In the genomic region with DNA sequence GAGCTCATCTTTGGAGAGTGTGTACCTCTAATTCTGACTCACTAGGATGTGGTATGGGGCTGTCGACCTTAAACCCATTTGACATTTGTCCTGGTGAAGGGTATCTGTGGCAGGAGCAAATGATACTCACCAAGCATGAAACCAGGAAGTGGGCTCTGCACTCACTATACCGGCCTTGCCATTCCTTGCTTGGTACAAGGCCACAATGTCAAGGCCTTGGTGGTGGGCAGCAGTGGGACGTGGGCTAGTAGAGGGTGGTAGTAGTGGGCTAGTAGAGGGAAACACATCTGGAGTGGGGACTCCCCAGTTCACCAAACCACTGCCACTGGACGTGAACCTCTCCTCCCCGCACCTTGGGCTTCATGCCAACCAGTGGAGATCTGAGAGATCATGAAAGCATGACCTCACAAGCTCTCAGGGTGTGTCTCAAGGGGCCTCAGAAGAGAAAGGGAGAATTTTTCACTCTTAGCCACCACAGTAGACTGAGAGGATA, we compare ENCODE assay signal across 11 cellular contexts. TPM values are rescaled to one million over a fixed set of nuclear protein-coding genes. Genes with fewer than 3 reads are reported as not detected.
DNase-seq lines count a peak whose midpoint lies in the region; ATAC-seq and TF ChIP-seq lines count a peak whose summit lies in the region.
"Had no signal": no experiment of that assay in that cellular context is flagged by ENCODE, and none has a peak within 500 bp of the region (broad histone marks: within the 10 kb centered on the region; RNA-seq: fewer than 3 reads in every experiment).

No MANE protein-coding gene starts in this region.

- peaks cover 15% of the 10 kb centered on the region for H3K4me1 Mint-ChIP-seq in activated CD4-positive, alpha-beta T cell treated with anti-CD3 and anti-CD28 coated beads for 36 hours

- no peak overlapping the region for H3K27ac ChIP-seq in OCI-LY7 (ENCODE audit: low read depth, low read length, poor library complexity, severe bottlenecking)
- H3K27ac ChIP-seq: epithelial cell of prostate, GM23248 had no signal

- no peak overlapping the region for H3K27ac Mint-ChIP-seq in activated CD4-positive, alpha-beta T cell treated with anti-CD3 and anti-CD28 coated beads for 36 hours

- BruUV-seq in OCI-LY7 (replicated peaks; lab: Mats Ljungman, UMichigan) = no TSS peak

- H3K4me3 ChIP-seq in OCI-LY7 (ENCODE audit: low read depth, low read length, poor library complexity, severe bottlenecking) = no peak overlapping the region
- H3K4me3 ChIP-seq: GM23248 had no signal

- POLR2A ChIA-PET in activated CD4-positive, alpha-beta T cell treated with anti-CD3 and anti-CD28 coated beads for 36 hours (lab: Charles Lee) = no interaction called here
- POLR2A ChIA-PET in OCI-LY7 (lab: Charles Lee) = no interaction called here

- 0 out of 2 replicates have a peak, but pooled peaks cover 4% of the 10 kb centered on the region for H3K9me3 ChIP-seq in OCI-LY7 (ENCODE audit: low read length)

- H3K36me3 ChIP-seq in OCI-LY7 (ENCODE audit: insufficient read depth, low read length) = no peaks in the 10 kb centered on the region

- no peaks in the 10 kb centered on the region for H4K20me1 ChIP-seq in OCI-LY7 (ENCODE audit: insufficient read depth, low read length)

- H2AFZ ChIP-seq in OCI-LY7 (ENCODE audit: low read length) = peak overlapping the region; percentile 87
- H2AFZ ChIP-seq: GM23248 had no signal

- H3K36me3 Mint-ChIP-seq in activated CD4-positive, alpha-beta T cell treated with anti-CD3 and anti-CD28 coated beads for 36 hours (ENCODE audit: low read depth) = no peaks in the 10 kb centered on the region

- H3K9me3 Mint-ChIP-seq in activated CD4-positive, alpha-beta T cell treated with anti-CD3 and anti-CD28 coated beads for 36 hours (ENCODE audit: low read depth) = no peaks in the 10 kb centered on the region

- TF ChIP-seq CTCF in OCI-LY7 (conservative IDR thresholded peaks at IDR 0.05; ENCODE audit: low read length) = no peak

- DNase-seq in activated CD4-positive, alpha-beta T cell treated with anti-CD3 and anti-CD28 coated beads for 36 hours = peak; percentile 68
- no peak for DNase-seq in activated CD4-positive, alpha-beta T cell treated with anti-CD3 and anti-CD28 coated beads, Interleukin-2, amount 50 U/mL, for 4 hours
- DNase-seq in OCI-LY7 (ENCODE audit: low spot score) = peak; percentile 12
- DNase-seq in stimulated activated CD8-positive, alpha-beta memory T cell treated with anti-CD3 and anti-CD28 coated beads, Interleukin-4, amount 100 ng/mL, for 48 hours = peak; percentile 83
- DNase-seq in NCI-H524 (lab: John Stamatoyannopoulos, UW) = no peak
- DNase-seq in GM03348 (ENCODE audit: low spot score) = no peak
- no peak for DNase-seq in NCI-H774 (lab: John Stamatoyannopoulos, UW)
- DNase-seq: GM23248, mammary epithelial cell had no signal

- 0 out of 2 replicates have a peak overlapping the region, but pooled peaks have one; percentile 21 for H3K4me2 ChIP-seq in OCI-LY7 (ENCODE audit: low read length)

- H3K4me1 ChIP-seq in OCI-LY7 (ENCODE audit: insufficient read depth, low read length, poor library complexity, severe bottlenecking) = peaks cover 4% of the 10 kb centered on the region

- intact Hi-C loops in activated CD4-positive, alpha-beta T cell treated with anti-CD3 and anti-CD28 coated beads for 36 hours (cut with DNase I, micrococcal nuclease) = no loop called here
- intact Hi-C loops in OCI-LY7 (cut with micrococcal nuclease; ENCODE audit: unreplicated experiment) = no loop called here

- no peaks in the 10 kb centered on the region for H3K79me2 ChIP-seq in OCI-LY7 (ENCODE audit: insufficient read depth, low read depth, low read length)

- no peak overlapping the region for H3K4me3 Mint-ChIP-seq in activated CD4-positive, alpha-beta T cell treated with anti-CD3 and anti-CD28 coated beads for 36 hours

- H3K27me3 Mint-ChIP-seq in activated CD4-positive, alpha-beta T cell treated with anti-CD3 and anti-CD28 coated beads for 36 hours = no peaks in the 10 kb centered on the region

- H3K9me2 ChIP-seq in OCI-LY7 (ENCODE audit: insufficient read depth, low read length) = no peaks in the 10 kb centered on the region

- CTCF ChIA-PET in activated CD4-positive, alpha-beta T cell treated with anti-CD3 and anti-CD28 coated beads for 36 hours (lab: Charles Lee) = interaction anchor here (0.6 to 2.1 kb wide), 5 partner anchors 9 to 453 kb away, joined by 3 to 5 read pairs (median 5); no protein-coding TSS in a partner anchor
- CTCF ChIA-PET in OCI-LY7 (lab: Charles Lee; ENCODE audit: unreplicated experiment) = no interaction called here

- peak; percentile 88 for ATAC-seq in activated CD4-positive, alpha-beta T cell treated with anti-CD3 and anti-CD28 coated beads for 36 hours
- peak; percentile 89 for ATAC-seq in HG02759 (IDR thresholded peaks at IDR 0.05; ENCODE audit: unreplicated experiment)

RNA-seq across cellular contexts. Expression of gene TNFSF4, which starts 11.5 kb away (rescaled TPM):
- total RNA-seq in activated CD4-positive, alpha-beta T cell treated with anti-CD3 and anti-CD28 coated beads for 36 hours = under 1 TPM; 0.33 to 0.41 TPM
- total RNA-seq in OCI-LY7 (2014; rRNA removed; shearing (Covaris generic)) = 0.62 and 0.63 TPM in 2 replicates
- total RNA-seq in OCI-LY7 (2022) = 0.44 and 0.53 TPM in 2 replicates

Comparison
In these comparisons a context has a peak if more than half of its experiments do, and no peak if none do; other contexts are left out.
1. DNase-seq: peak in activated CD4-positive, alpha-beta T cell treated with anti-CD3 and anti-CD28 coated beads for 36 hours (single experiment), OCI-LY7 (single experiment) and stimulated activated CD8-positive, alpha-beta memory T cell treated with anti-CD3 and anti-CD28 coated beads, Interleukin-4, amount 100 ng/mL, for 48 hours (single experiment); none in activated CD4-positive, alpha-beta T cell treated with anti-CD3 and anti-CD28 coated beads, Interleukin-2, amount 50 U/mL, for 4 hours (0 of 2), NCI-H524 (0 of 2), GM03348 (single experiment) and NCI-H774 (single experiment).